In the genomic region with DNA sequence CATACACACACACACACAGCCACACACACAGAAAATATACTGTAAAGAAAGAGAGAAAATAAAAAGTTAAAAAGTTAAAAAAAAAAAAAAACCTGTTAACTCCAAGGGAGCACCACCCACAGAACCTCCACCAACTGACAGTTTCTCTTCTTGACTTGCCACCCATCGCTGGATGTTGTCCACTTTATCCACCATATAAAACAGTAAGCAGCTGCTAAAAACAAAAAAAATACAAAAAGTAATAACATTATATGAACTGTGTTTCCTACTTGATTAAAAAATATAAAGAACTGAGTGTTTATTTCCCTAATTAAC, we compare ENCODE assay signal across 1 cellular context.
A peak's percentile ranks its signal among the peaks of the same experiment; 100 is the strongest.
TF ChIP-seq lines count a peak whose summit lies in the region.

No MANE protein-coding gene starts in this region.

TF ChIP-seq in HEK293, 187 proteins besides CTCF, POLR2A, EP300 and RAD21 (continued from another document):
- TF ChIP-seq, protein P1, sequence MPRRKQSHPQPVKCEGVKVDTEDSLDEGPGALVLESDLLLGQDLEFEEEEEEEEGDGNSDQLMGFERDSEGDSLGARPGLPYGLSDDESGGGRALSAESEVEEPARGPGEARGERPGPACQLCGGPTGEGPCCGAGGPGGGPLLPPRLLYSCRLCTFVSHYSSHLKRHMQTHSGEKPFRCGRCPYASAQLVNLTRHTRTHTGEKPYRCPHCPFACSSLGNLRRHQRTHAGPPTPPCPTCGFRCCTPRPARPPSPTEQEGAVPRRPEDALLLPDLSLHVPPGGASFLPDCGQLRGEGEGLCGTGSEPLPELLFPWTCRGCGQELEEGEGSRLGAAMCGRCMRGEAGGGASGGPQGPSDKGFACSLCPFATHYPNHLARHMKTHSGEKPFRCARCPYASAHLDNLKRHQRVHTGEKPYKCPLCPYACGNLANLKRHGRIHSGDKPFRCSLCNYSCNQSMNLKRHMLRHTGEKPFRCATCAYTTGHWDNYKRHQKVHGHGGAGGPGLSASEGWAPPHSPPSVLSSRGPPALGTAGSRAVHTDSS (tag by site-specific recombination; IDR thresholded peaks at IDR 0.05): no peak
- TF ChIP-seq ZNF354C (tag by site-specific recombination; IDR thresholded peaks at IDR 0.05; ENCODE audit: borderline replicate concordance, low read depth) (no peak), BCL11A (tag by site-specific recombination; IDR thresholded peaks at IDR 0.05; ENCODE audit: low read depth) (no peak), ZNF239 (tag by site-specific recombination; IDR thresholded peaks at IDR 0.05) (no peak), ZNF350 (tag by site-specific recombination; IDR thresholded peaks at IDR 0.05) (no peak), ZBTB1 (tag by site-specific recombination; IDR thresholded peaks at IDR 0.05) (no peak), ZNF529 (tag by site-specific recombination; IDR thresholded peaks at IDR 0.05; ENCODE audit: insufficient replicate concordance) (no peak)
- TF ChIP-seq, protein P2, sequence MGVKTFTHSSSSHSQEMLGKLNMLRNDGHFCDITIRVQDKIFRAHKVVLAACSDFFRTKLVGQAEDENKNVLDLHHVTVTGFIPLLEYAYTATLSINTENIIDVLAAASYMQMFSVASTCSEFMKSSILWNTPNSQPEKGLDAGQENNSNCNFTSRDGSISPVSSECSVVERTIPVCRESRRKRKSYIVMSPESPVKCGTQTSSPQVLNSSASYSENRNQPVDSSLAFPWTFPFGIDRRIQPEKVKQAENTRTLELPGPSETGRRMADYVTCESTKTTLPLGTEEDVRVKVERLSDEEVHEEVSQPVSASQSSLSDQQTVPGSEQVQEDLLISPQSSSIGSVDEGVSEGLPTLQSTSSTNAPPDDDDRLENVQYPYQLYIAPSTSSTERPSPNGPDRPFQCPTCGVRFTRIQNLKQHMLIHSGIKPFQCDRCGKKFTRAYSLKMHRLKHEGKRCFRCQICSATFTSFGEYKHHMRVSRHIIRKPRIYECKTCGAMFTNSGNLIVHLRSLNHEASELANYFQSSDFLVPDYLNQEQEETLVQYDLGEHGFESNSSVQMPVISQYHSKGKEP (tag by site-specific recombination; IDR thresholded peaks at IDR 0.05): no peak
- TF ChIP-seq, protein P3, sequence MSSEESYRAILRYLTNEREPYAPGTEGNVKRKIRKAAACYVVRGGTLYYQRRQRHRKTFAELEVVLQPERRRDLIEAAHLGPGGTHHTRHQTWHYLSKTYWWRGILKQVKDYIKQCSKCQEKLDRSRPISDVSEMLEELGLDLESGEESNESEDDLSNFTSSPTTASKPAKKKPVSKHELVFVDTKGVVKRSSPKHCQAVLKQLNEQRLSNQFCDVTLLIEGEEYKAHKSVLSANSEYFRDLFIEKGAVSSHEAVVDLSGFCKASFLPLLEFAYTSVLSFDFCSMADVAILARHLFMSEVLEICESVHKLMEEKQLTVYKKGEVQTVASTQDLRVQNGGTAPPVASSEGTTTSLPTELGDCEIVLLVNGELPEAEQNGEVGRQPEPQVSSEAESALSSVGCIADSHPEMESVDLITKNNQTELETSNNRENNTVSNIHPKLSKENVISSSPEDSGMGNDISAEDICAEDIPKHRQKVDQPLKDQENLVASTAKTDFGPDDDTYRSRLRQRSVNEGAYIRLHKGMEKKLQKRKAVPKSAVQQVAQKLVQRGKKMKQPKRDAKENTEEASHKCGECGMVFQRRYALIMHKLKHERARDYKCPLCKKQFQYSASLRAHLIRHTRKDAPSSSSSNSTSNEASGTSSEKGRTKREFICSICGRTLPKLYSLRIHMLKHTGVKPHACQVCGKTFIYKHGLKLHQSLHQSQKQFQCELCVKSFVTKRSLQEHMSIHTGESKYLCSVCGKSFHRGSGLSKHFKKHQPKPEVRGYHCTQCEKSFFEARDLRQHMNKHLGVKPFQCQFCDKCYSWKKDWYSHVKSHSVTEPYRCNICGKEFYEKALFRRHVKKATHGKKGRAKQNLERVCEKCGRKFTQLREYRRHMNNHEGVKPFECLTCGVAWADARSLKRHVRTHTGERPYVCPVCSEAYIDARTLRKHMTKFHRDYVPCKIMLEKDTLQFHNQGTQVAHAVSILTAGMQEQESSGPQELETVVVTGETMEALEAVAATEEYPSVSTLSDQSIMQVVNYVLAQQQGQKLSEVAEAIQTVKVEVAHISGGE (tag by site-specific recombination; conservative IDR thresholded peaks at IDR 0.05; ENCODE audit: low read depth): no peak
- TF ChIP-seq, protein P4, sequence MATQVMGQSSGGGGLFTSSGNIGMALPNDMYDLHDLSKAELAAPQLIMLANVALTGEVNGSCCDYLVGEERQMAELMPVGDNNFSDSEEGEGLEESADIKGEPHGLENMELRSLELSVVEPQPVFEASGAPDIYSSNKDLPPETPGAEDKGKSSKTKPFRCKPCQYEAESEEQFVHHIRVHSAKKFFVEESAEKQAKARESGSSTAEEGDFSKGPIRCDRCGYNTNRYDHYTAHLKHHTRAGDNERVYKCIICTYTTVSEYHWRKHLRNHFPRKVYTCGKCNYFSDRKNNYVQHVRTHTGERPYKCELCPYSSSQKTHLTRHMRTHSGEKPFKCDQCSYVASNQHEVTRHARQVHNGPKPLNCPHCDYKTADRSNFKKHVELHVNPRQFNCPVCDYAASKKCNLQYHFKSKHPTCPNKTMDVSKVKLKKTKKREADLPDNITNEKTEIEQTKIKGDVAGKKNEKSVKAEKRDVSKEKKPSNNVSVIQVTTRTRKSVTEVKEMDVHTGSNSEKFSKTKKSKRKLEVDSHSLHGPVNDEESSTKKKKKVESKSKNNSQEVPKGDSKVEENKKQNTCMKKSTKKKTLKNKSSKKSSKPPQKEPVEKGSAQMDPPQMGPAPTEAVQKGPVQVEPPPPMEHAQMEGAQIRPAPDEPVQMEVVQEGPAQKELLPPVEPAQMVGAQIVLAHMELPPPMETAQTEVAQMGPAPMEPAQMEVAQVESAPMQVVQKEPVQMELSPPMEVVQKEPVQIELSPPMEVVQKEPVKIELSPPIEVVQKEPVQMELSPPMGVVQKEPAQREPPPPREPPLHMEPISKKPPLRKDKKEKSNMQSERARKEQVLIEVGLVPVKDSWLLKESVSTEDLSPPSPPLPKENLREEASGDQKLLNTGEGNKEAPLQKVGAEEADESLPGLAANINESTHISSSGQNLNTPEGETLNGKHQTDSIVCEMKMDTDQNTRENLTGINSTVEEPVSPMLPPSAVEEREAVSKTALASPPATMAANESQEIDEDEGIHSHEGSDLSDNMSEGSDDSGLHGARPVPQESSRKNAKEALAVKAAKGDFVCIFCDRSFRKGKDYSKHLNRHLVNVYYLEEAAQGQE (tag by site-specific recombination; IDR thresholded peaks at IDR 0.05): 0 out of 2 replicates have a peak, but pooled peaks have one; percentile 11
- TF ChIP-seq, protein P5, sequence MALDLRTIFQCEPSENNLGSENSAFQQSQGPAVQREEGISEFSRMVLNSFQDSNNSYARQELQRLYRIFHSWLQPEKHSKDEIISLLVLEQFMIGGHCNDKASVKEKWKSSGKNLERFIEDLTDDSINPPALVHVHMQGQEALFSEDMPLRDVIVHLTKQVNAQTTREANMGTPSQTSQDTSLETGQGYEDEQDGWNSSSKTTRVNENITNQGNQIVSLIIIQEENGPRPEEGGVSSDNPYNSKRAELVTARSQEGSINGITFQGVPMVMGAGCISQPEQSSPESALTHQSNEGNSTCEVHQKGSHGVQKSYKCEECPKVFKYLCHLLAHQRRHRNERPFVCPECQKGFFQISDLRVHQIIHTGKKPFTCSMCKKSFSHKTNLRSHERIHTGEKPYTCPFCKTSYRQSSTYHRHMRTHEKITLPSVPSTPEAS (tag by site-specific recombination; IDR thresholded peaks at IDR 0.05): peak; percentile 27
- TF ChIP-seq, protein P6, sequence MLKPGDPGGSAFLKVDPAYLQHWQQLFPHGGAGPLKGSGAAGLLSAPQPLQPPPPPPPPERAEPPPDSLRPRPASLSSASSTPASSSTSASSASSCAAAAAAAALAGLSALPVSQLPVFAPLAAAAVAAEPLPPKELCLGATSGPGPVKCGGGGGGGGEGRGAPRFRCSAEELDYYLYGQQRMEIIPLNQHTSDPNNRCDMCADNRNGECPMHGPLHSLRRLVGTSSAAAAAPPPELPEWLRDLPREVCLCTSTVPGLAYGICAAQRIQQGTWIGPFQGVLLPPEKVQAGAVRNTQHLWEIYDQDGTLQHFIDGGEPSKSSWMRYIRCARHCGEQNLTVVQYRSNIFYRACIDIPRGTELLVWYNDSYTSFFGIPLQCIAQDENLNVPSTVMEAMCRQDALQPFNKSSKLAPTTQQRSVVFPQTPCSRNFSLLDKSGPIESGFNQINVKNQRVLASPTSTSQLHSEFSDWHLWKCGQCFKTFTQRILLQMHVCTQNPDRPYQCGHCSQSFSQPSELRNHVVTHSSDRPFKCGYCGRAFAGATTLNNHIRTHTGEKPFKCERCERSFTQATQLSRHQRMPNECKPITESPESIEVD (tag by site-specific recombination; IDR thresholded peaks at IDR 0.05): no peak
